ENCODE assay signal across 2 cellular contexts in genomic region chr14:23319746-23320583, GRCh38.
TF ChIP-seq lines count a peak whose summit lies in the region.

No MANE protein-coding gene starts in this region.

TF ChIP-seq in SK-N-SH, 30 proteins besides CTCF, POLR2A, EP300 and RAD21 (continued from another document):
- no peak for TF ChIP-seq ZBTB33 (IDR thresholded peaks at IDR 0.05; ENCODE audit: borderline replicate concordance, low read depth)
- TF ChIP-seq GABPA (IDR thresholded peaks at IDR 0.05; ENCODE audit: low read depth), result no peak
- TF ChIP-seq RFX5 (IDR thresholded peaks at IDR 0.05; ENCODE audit: low read length), result no peak
- no peak for TF ChIP-seq YY1 (IDR thresholded peaks at IDR 0.05; ENCODE audit: low read depth)
- no peak for TF ChIP-seq GATA2 (CRISPR knock-in tag; IDR thresholded peaks at IDR 0.05)
- TF ChIP-seq TEAD4 (IDR thresholded peaks at IDR 0.05; ENCODE audit: borderline replicate concordance, insufficient read depth), result no peak
- no peak for TF ChIP-seq IRF3 (IDR thresholded peaks at IDR 0.05; ENCODE audit: low read depth, low read length)
- TF ChIP-seq PBX3 (IDR thresholded peaks at IDR 0.05), result no peak
- TF ChIP-seq CHD2 (IDR thresholded peaks at IDR 0.05; ENCODE audit: low read length, partially characterized antibody), result no peak
- TF ChIP-seq RXRA (IDR thresholded peaks at IDR 0.05; ENCODE audit: borderline replicate concordance, low read depth), result no peak
- no peak for TF ChIP-seq ELF1 (IDR thresholded peaks at IDR 0.05)
- TF ChIP-seq TCF12 (IDR thresholded peaks at IDR 0.05), result no peak
- no peak for TF ChIP-seq SIN3A (IDR thresholded peaks at IDR 0.05; ENCODE audit: borderline replicate concordance, low read depth, low read length)
- no peak for TF ChIP-seq USF1 (IDR thresholded peaks at IDR 0.05; ENCODE audit: borderline replicate concordance, low read depth)

TF ChIP-seq in SK-N-SH treated with all-trans-retinoic acid at 6 μM for 48 hours, 23 proteins besides CTCF, POLR2A, EP300 and RAD21 (continued from another document):
- TF ChIP-seq CSRNP3 (CRISPR knock-in tag; IDR thresholded peaks at IDR 0.05), result no peak
TF ChIP-seq in SK-N-SH treated with all-trans-retinoic acid at 6 μM for 48 hours: peak in this region for 0.
